In the genomic region with DNA sequence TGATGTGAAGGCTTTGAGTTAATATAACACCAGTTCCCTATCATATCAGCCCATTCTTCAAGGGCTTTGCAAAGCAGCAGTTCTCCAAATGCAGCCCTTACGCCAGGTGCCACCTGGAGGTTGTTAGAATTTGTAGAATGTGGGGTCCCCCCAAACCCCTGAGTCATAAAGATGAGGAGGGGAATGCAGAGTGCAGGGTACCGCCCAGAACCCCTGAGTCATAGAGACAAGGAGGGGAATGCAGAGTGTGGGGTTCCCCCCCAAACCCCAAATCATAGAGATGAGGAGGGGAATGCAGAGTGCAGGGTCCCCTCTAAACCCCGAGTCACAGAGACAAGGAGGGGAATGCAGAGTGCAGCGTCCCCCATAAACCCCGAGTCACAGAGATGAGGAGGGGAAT, we compare ENCODE assay signal across 13 cellular contexts.
"Had no signal": no experiment of that assay in that cellular context is flagged by ENCODE, and none has a peak within 500 bp of the region (broad histone marks: within the 10 kb centered on the region; RNA-seq: fewer than 3 reads in every experiment).

No MANE protein-coding gene starts in this region.

- H3K4me2 ChIP-seq: smooth muscle cell had no signal

- DNase-seq: erythroblast; foreskin keratinocyte; mesendoderm; naive B cell; stimulated activated CD4-positive, alpha-beta T cell treated with anti-CD3 and anti-CD28 coated beads, Interleukin-4, amount 100 ng/mL, for 1 hour; stimulated activated CD8-positive, alpha-beta memory T cell treated with anti-CD3 and anti-CD28 coated beads, Interleukin-4, amount 100 ng/mL, for 48 hours; stimulated activated naive CD8-positive, alpha-beta T cell treated with anti-CD3 and anti-CD28 coated beads, Interleukin-15, Interleukin-2, amounts not matched to agents 100 U/mL and 50 U/mL, for 24 hours; uterus had no signal

- H3K4me1 ChIP-seq: foreskin keratinocyte, tibial artery, upper lobe of left lung, uterus had no signal

- H3K27me3 ChIP-seq: foreskin keratinocyte, upper lobe of left lung, uterus had no signal

- FAIRE-seq: endothelial cell of umbilical vein had no signal

- ATAC-seq: foreskin keratinocyte; stimulated activated effector memory CD8-positive, alpha-beta T cell treated with anti-CD3 and anti-CD28 coated beads, Interleukin-12 subunit alpha, Interleukin-12 subunit beta, amount 100 ng/mL, for 72 hours; stimulated activated naive CD8-positive, alpha-beta T cell treated with anti-CD3 and anti-CD28 coated beads, Interleukin-15, Interleukin-2, amounts not matched to agents 100 U/mL and 50 U/mL, for 24 hours had no signal

- H3K4me3 ChIP-seq: smooth muscle cell, tibial artery, upper lobe of left lung, uterus had no signal

- H3K27ac ChIP-seq: foreskin keratinocyte, tibial artery, upper lobe of left lung, uterus had no signal

- H3K36me3 ChIP-seq: tibial artery, upper lobe of left lung, uterus had no signal

- H3K9me3 ChIP-seq: tibial artery, upper lobe of left lung, uterus had no signal
